9 cellular contexts compared by ENCODE assay signal in genomic region chr19:5976768-5977167, GRCh38. TPM values are rescaled to one million over a fixed set of nuclear protein-coding genes. Genes with fewer than 3 reads are reported as not detected.
DNase-seq lines count a peak whose midpoint lies in the region; ATAC-seq and TF ChIP-seq lines count a peak whose summit lies in the region.
"Had no signal": no experiment of that assay in that cellular context is flagged by ENCODE, and none has a peak within 500 bp of the region (broad histone marks: within the 10 kb centered on the region; RNA-seq: fewer than 3 reads in every experiment).

No MANE protein-coding gene starts in this region.

- peaks cover 47% of the 10 kb centered on the region for H3K4me1 Mint-ChIP-seq in HFFc6 (ENCODE audit: low read depth)
- peaks cover 62% of the 10 kb centered on the region for H3K4me1 Mint-ChIP-seq in activated T-helper 1 cell treated with anti-CD3 and anti-CD28 coated beads, Interleukin-12 subunit alpha, Interleukin-12 subunit beta, Interleukin-2, Interleukin-4 antibody, amounts not matched to agents 30 ng/mL and 10 ng/mL and 1 ng/mL, durations not matched to agents 14 hours and 24 hours and 36 hours (ENCODE audit: low read depth)
- peaks cover 46 to 65% of the 10 kb centered on the region in 2 donors for H3K4me1 Mint-ChIP-seq in stimulated activated naive B cell treated with anti-CD40 and anti-IgM and Interleukin-4, amounts not matched to agents 10 μg/mL and 1 μg/mL and 100 μg/mL, for 72 hours

- no peak for TF ChIP-seq CTCF in HFFc6 (IDR thresholded peaks at IDR 0.05)

- H3K27ac ChIP-seq in iPS-18a (ENCODE audit: low read length) = no peak overlapping the region

- H3K9ac ChIP-seq in iPS-18a (ENCODE audit: low read length) = peak overlapping the region; percentile 86

- H3K4me3 ChIP-seq in iPS-18a (ENCODE audit: low read length) = peak overlapping the region; percentile 88

- H3K27ac Mint-ChIP-seq in HFFc6 = peak overlapping the region; percentile 91
- H3K27ac Mint-ChIP-seq in activated T-helper 1 cell treated with anti-CD3 and anti-CD28 coated beads, Interleukin-12 subunit alpha, Interleukin-12 subunit beta, Interleukin-2, Interleukin-4 antibody, amounts not matched to agents 30 ng/mL and 10 ng/mL and 1 ng/mL, durations not matched to agents 14 hours and 24 hours and 36 hours = peak overlapping the region; percentile 88
- peak overlapping the region; percentile 99 for H3K27ac Mint-ChIP-seq in stimulated activated naive B cell treated with anti-CD40 and anti-IgM and Interleukin-4, amounts not matched to agents 10 μg/mL and 1 μg/mL and 100 μg/mL, for 72 hours

- H3K4me3 Mint-ChIP-seq in HFFc6 = peak overlapping the region; percentile 99
- H3K4me3 Mint-ChIP-seq in activated T-helper 1 cell treated with anti-CD3 and anti-CD28 coated beads, Interleukin-12 subunit alpha, Interleukin-12 subunit beta, Interleukin-2, Interleukin-4 antibody, amounts not matched to agents 30 ng/mL and 10 ng/mL and 1 ng/mL, durations not matched to agents 14 hours and 24 hours and 36 hours = peak overlapping the region; percentile 98
- peak overlapping the region; percentile 91 to 99 for H3K4me3 Mint-ChIP-seq in stimulated activated naive B cell treated with anti-CD40 and anti-IgM and Interleukin-4, amounts not matched to agents 10 μg/mL and 1 μg/mL and 100 μg/mL, for 72 hours

- no peaks in the 10 kb centered on the region for H3K9me3 ChIP-seq in iPS-18a (ENCODE audit: control insufficient read depth, low read depth, low read length)

- H3K4me1 ChIP-seq in iPS-18a (ENCODE audit: control insufficient read depth, low read depth, low read length) = peaks cover 4% of the 10 kb centered on the region

- H3K36me3 Mint-ChIP-seq in HFFc6 (ENCODE audit: low read depth) = peaks cover 26% of the 10 kb centered on the region
- peaks cover 31% of the 10 kb centered on the region for H3K36me3 Mint-ChIP-seq in activated T-helper 1 cell treated with anti-CD3 and anti-CD28 coated beads, Interleukin-12 subunit alpha, Interleukin-12 subunit beta, Interleukin-2, Interleukin-4 antibody, amounts not matched to agents 30 ng/mL and 10 ng/mL and 1 ng/mL, durations not matched to agents 14 hours and 24 hours and 36 hours (ENCODE audit: low read depth)
- peaks cover 5 to 40% of the 10 kb centered on the region in 2 donors for H3K36me3 Mint-ChIP-seq in stimulated activated naive B cell treated with anti-CD40 and anti-IgM and Interleukin-4, amounts not matched to agents 10 μg/mL and 1 μg/mL and 100 μg/mL, for 72 hours

- intact Hi-C loops in activated T-helper 1 cell treated with anti-CD3 and anti-CD28 coated beads, Interleukin-12 subunit alpha, Interleukin-12 subunit beta, Interleukin-2, Interleukin-4 antibody, amounts not matched to agents 30 ng/mL and 10 ng/mL and 1 ng/mL, durations not matched to agents 14 hours and 24 hours and 36 hours (cut with micrococcal nuclease) = loop anchor here (5.0 kb wide), 1 partner anchor 386 kb away; the partner anchor contains the start of gene CLPP

- no peak for ATAC-seq in stimulated activated naive B cell treated with anti-CD40 and anti-IgM and Interleukin-4, amounts not matched to agents 10 μg/mL and 1 μg/mL and 100 μg/mL, for 72 hours (replicated peaks)
- ATAC-seq in HG02588 (IDR thresholded peaks at IDR 0.05; ENCODE audit: unreplicated experiment) = no peak
- ATAC-seq in GM19452 (IDR thresholded peaks at IDR 0.05; ENCODE audit: unreplicated experiment) = no peak
- no peak for ATAC-seq in GM21528 (IDR thresholded peaks at IDR 0.05; ENCODE audit: low FRiP score, unreplicated experiment)

- no peaks in the 10 kb centered on the region for H3K9me3 Mint-ChIP-seq in HFFc6
- H3K9me3 Mint-ChIP-seq in activated T-helper 1 cell treated with anti-CD3 and anti-CD28 coated beads, Interleukin-12 subunit alpha, Interleukin-12 subunit beta, Interleukin-2, Interleukin-4 antibody, amounts not matched to agents 30 ng/mL and 10 ng/mL and 1 ng/mL, durations not matched to agents 14 hours and 24 hours and 36 hours = no peaks in the 10 kb centered on the region
- H3K9me3 Mint-ChIP-seq in stimulated activated naive B cell treated with anti-CD40 and anti-IgM and Interleukin-4, amounts not matched to agents 10 μg/mL and 1 μg/mL and 100 μg/mL, for 72 hours = no peaks in the 10 kb centered on the region

- H3K27me3 ChIP-seq in iPS-18a (ENCODE audit: control insufficient read depth, insufficient read depth, low read length) = no peaks in the 10 kb centered on the region

- H3K36me3 ChIP-seq in iPS-18a (ENCODE audit: control insufficient read depth, low read depth, low read length) = peaks cover 16% of the 10 kb centered on the region

- H3K27me3 Mint-ChIP-seq in HFFc6 (ENCODE audit: insufficient read depth) = no peaks in the 10 kb centered on the region; the same call in 1 of the 2 replicates
- no peaks in the 10 kb centered on the region for H3K27me3 Mint-ChIP-seq in activated T-helper 1 cell treated with anti-CD3 and anti-CD28 coated beads, Interleukin-12 subunit alpha, Interleukin-12 subunit beta, Interleukin-2, Interleukin-4 antibody, amounts not matched to agents 30 ng/mL and 10 ng/mL and 1 ng/mL, durations not matched to agents 14 hours and 24 hours and 36 hours (ENCODE audit: insufficient read depth)
- no peaks in the 10 kb centered on the region for H3K27me3 Mint-ChIP-seq in stimulated activated naive B cell treated with anti-CD40 and anti-IgM and Interleukin-4, amounts not matched to agents 10 μg/mL and 1 μg/mL and 100 μg/mL, for 72 hours

- DNase-seq in HFFc6 = no peak
- no peak for DNase-seq in activated T-helper 1 cell treated with anti-CD3 and anti-CD28 coated beads, Interleukin-12 subunit alpha, Interleukin-12 subunit beta, Interleukin-2, Interleukin-4 antibody, amounts not matched to agents 30 ng/mL and 10 ng/mL and 1 ng/mL, durations not matched to agents 14 hours and 24 hours and 36 hours (ENCODE audit: low spot score)
- DNase-seq in stimulated activated naive B cell treated with anti-CD40 and anti-IgM and Interleukin-4, amounts not matched to agents 10 μg/mL and 1 μg/mL and 100 μg/mL, for 72 hours = no peak
- no peak for DNase-seq in NCI-H774 (lab: John Stamatoyannopoulos, UW)
- DNase-seq: T1000 had no signal

RNA-seq across cellular contexts. Expression of gene RANBP3, which starts 1.2 kb away (rescaled TPM):
- 10 to 100 TPM; 57.6 to 80.9 (median 70.4) TPM for total RNA-seq in HFFc6 (2021; fragmentation: NEBNext Ultra II Directional; extraction: Animal tissue kit (Norgen Biotek cat#: 25700))
- 122 and 126 TPM in 2 replicates for total RNA-seq in activated T-helper 1 cell treated with anti-CD3 and anti-CD28 coated beads, Interleukin-12 subunit alpha, Interleukin-12 subunit beta, Interleukin-2, Interleukin-4 antibody, amounts not matched to agents 30 ng/mL and 10 ng/mL and 1 ng/mL, durations not matched to agents 14 hours and 24 hours and 36 hours
